Comparison of ENCODE assay signal across 1 cellular context in genomic region chr1:32179443-32180185, GRCh38.
TF ChIP-seq lines count a peak whose summit lies in the region.

Gene TXLNA (plus strand): TSS chr1:32179675. CDS start chr1:32180346, 671 bp downstream.

TF ChIP-seq in K562, 482 proteins besides CTCF, POLR2A, EP300 and RAD21 (continued from another document and continues in another):
- TF ChIP-seq TCF15 (CRISPR knock-in tag; IDR thresholded peaks at IDR 0.05) (no peak), ZNF165 (CRISPR knock-in tag; IDR thresholded peaks at IDR 0.05; ENCODE audit: borderline replicate concordance) (no peak), ZNF764 (CRISPR knock-in tag; IDR thresholded peaks at IDR 0.05; ENCODE audit: low read depth) (no peak), ZNF444 (CRISPR knock-in tag; IDR thresholded peaks at IDR 0.05) (no peak), GABPA (tag; conservative IDR thresholded peaks at IDR 0.05; ENCODE audit: low read depth) (peak; percentile 93), EHMT2 (IDR thresholded peaks at IDR 0.05) (no peak), MTF1 (CRISPR knock-in tag; IDR thresholded peaks at IDR 0.05; ENCODE audit: borderline replicate concordance) (no peak), GTF2A2 (tag; IDR thresholded peaks at IDR 0.05) (no peak), POLR2AphosphoS2 (IDR thresholded peaks at IDR 0.05; ENCODE audit: low read length) (peak; percentile 92), KAT7 (CRISPR knock-in tag; IDR thresholded peaks at IDR 0.05; ENCODE audit: borderline replicate concordance) (peak; percentile 52; the same call in 1 of the 2 replicates), KLF6 (CRISPR knock-in tag; IDR thresholded peaks at IDR 0.05; ENCODE audit: borderline replicate concordance) (peak; percentile 53; the same call in 1 of the 2 replicates), RBM17 (IDR thresholded peaks at IDR 0.05; ENCODE audit: borderline replicate concordance, low read depth, low read length) (no peak), NFYB (IDR thresholded peaks at IDR 0.05; ENCODE audit: extremely low read depth, insufficient read length) (peak; percentile 83), LEF1 (IDR thresholded peaks at IDR 0.05) (no peak), CHCHD3 (CRISPR knock-in tag; IDR thresholded peaks at IDR 0.05) (no peak), ZBTB8A (IDR thresholded peaks at IDR 0.05; ENCODE audit: partially characterized antibody) (no peak), ZNF134 (CRISPR knock-in tag; conservative IDR thresholded peaks at IDR 0.05) (0 out of 2 replicates have a peak, but pooled peaks have one; percentile 34), COPS2 (conservative IDR thresholded peaks at IDR 0.05) (no peak), NR1H2 (CRISPR knock-in tag; IDR thresholded peaks at IDR 0.05) (no peak), CHD7 (IDR thresholded peaks at IDR 0.05; ENCODE audit: low read depth, low read length) (no peak), ZNF407 (IDR thresholded peaks at IDR 0.05; ENCODE audit: low read depth) (no peak), RBM39 (optimal IDR thresholded peaks at IDR 0.05; ENCODE audit: low read depth, low read length) (peak; percentile 14), CREM (IDR thresholded peaks at IDR 0.05; ENCODE audit: low read depth) (peak; percentile 79)
- TF ChIP-seq, protein P1, sequence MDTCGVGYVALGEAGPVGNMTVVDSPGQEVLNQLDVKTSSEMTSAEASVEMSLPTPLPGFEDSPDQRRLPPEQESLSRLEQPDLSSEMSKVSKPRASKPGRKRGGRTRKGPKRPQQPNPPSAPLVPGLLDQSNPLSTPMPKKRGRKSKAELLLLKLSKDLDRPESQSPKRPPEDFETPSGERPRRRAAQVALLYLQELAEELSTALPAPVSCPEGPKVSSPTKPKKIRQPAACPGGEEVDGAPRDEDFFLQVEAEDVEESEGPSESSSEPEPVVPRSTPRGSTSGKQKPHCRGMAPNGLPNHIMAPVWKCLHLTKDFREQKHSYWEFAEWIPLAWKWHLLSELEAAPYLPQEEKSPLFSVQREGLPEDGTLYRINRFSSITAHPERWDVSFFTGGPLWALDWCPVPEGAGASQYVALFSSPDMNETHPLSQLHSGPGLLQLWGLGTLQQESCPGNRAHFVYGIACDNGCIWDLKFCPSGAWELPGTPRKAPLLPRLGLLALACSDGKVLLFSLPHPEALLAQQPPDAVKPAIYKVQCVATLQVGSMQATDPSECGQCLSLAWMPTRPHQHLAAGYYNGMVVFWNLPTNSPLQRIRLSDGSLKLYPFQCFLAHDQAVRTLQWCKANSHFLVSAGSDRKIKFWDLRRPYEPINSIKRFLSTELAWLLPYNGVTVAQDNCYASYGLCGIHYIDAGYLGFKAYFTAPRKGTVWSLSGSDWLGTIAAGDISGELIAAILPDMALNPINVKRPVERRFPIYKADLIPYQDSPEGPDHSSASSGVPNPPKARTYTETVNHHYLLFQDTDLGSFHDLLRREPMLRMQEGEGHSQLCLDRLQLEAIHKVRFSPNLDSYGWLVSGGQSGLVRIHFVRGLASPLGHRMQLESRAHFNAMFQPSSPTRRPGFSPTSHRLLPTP (IDR thresholded peaks at IDR 0.05; ENCODE audit: borderline replicate concordance, extremely low read depth, insufficient read length): no peak
- TF ChIP-seq, protein P2, sequence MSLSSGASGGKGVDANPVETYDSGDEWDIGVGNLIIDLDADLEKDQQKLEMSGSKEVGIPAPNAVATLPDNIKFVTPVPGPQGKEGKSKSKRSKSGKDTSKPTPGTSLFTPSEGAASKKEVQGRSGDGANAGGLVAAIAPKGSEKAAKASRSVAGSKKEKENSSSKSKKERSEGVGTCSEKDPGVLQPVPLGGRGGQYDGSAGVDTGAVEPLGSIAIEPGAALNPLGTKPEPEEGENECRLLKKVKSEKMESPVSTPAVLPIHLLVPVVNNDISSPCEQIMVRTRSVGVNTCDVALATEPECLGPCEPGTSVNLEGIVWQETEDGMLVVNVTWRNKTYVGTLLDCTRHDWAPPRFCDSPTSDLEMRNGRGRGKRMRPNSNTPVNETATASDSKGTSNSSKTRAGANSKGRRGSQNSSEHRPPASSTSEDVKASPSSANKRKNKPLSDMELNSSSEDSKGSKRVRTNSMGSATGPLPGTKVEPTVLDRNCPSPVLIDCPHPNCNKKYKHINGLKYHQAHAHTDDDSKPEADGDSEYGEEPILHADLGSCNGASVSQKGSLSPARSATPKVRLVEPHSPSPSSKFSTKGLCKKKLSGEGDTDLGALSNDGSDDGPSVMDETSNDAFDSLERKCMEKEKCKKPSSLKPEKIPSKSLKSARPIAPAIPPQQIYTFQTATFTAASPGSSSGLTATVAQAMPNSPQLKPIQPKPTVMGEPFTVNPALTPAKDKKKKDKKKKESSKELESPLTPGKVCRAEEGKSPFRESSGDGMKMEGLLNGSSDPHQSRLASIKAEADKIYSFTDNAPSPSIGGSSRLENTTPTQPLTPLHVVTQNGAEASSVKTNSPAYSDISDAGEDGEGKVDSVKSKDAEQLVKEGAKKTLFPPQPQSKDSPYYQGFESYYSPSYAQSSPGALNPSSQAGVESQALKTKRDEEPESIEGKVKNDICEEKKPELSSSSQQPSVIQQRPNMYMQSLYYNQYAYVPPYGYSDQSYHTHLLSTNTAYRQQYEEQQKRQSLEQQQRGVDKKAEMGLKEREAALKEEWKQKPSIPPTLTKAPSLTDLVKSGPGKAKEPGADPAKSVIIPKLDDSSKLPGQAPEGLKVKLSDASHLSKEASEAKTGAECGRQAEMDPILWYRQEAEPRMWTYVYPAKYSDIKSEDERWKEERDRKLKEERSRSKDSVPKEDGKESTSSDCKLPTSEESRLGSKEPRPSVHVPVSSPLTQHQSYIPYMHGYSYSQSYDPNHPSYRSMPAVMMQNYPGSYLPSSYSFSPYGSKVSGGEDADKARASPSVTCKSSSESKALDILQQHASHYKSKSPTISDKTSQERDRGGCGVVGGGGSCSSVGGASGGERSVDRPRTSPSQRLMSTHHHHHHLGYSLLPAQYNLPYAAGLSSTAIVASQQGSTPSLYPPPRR (CRISPR knock-in tag; IDR thresholded peaks at IDR 0.05; ENCODE audit: borderline replicate concordance): no peak; the same call in none of the 2 replicates
